In the genomic region with DNA sequence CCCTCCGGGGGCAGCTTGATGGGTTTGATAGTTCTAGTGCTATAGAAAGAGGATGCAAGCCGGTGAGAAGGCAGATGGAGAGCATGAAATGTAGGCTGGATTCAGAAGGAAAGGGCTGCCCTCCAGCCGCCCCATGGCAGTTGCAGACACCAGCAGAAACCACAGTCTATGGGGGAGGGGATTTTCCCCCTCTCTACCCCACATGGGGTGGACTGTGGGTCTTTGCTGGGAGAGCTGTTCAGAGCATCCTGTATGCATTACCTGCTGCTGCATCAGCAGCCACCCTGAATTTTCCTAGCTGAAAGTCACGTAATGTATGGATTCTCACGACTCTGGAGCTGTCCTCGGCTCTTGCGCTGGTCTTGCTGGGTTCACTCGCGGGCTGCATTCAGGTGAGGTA, we compare ENCODE assay signal across 17 cellular contexts. TPM values are rescaled to one million over a fixed set of nuclear protein-coding genes. Genes with fewer than 3 reads are reported as not detected.
DNase-seq lines count a peak whose midpoint lies in the region; ATAC-seq and TF ChIP-seq lines count a peak whose summit lies in the region.
"Had no signal": no experiment of that assay in that cellular context is flagged by ENCODE, and none has a peak within 500 bp of the region (broad histone marks: within the 10 kb centered on the region; RNA-seq: fewer than 3 reads in every experiment).

No MANE protein-coding gene starts in this region.

- H3K4me3 ChIP-seq in Loucy (ENCODE audit: low read length, poor library complexity, severe bottlenecking), result peak overlapping the region; percentile 61
- H3K4me3 ChIP-seq: GM12878, GM23248, PC-9 had no signal

- no peaks in the 10 kb centered on the region for H3K36me3 ChIP-seq in Loucy (ENCODE audit: insufficient read depth, low read length)

- no peak overlapping the region for H3K9ac ChIP-seq in Loucy (ENCODE audit: low read depth, low read length, poor library complexity, severe bottlenecking)
- H3K9ac ChIP-seq: GM23248 had no signal

- no peaks in the 10 kb centered on the region for H3K79me2 ChIP-seq in Loucy (ENCODE audit: insufficient read depth, low read length)

- H3K4me1 ChIP-seq in Loucy (ENCODE audit: insufficient read depth, low read length, poor library complexity, severe bottlenecking), result no peaks in the 10 kb centered on the region

- TF ChIP-seq CTCF in Loucy (conservative IDR thresholded peaks at IDR 0.05; ENCODE audit: low read length), result no peak

- peak overlapping the region; percentile 50 for H3K4me2 ChIP-seq in Loucy (ENCODE audit: low read depth, low read length, poor library complexity, severe bottlenecking)
- H3K4me2 ChIP-seq: PC-9 had no signal

- H3F3A ChIP-seq in Loucy (ENCODE audit: low read depth), result no peaks in the 10 kb centered on the region

- peak overlapping the region; percentile 20 to 54 for H3K4me3 Mint-ChIP-seq in activated T-cell treated with anti-CD3 and anti-CD28 coated beads, Interleukin-2, amount 50 U/mL, for 72 hours
- no peak overlapping the region for H3K4me3 Mint-ChIP-seq in activated T-cell treated with anti-CD3 and anti-CD28 coated beads, Interleukin-2, amount 50 U/mL, for 4 hours
- H3K4me3 Mint-ChIP-seq in central memory CD8-positive, alpha-beta T cell, result peak overlapping the region; percentile 76
- H3K4me3 Mint-ChIP-seq in stimulated activated effector memory CD8-positive, alpha-beta T cell treated with anti-CD3 and anti-CD28 coated beads, Interleukin-12 subunit alpha, Interleukin-12 subunit beta, amount 100 ng/mL, for 72 hours, result peak overlapping the region; percentile 32
- H3K4me3 Mint-ChIP-seq: B cell had no signal

- H3K27ac Mint-ChIP-seq in activated T-cell treated with anti-CD3 and anti-CD28 coated beads, Interleukin-2, amount 50 U/mL, for 72 hours, result no peak overlapping the region
- peak overlapping the region; percentile 80 for H3K27ac Mint-ChIP-seq in central memory CD8-positive, alpha-beta T cell (ENCODE audit: low read depth)
- H3K27ac Mint-ChIP-seq in stimulated activated effector memory CD8-positive, alpha-beta T cell treated with anti-CD3 and anti-CD28 coated beads, Interleukin-12 subunit alpha, Interleukin-12 subunit beta, amount 100 ng/mL, for 72 hours, result peak overlapping the region; percentile 39
- H3K27ac Mint-ChIP-seq: B cell had no signal

- ATAC-seq in activated T-cell treated with anti-CD3 and anti-CD28 coated beads, Interleukin-2, amount 50 U/mL, for 72 hours (replicated peaks in 1 of 2), result peak in 1 of 2 donors; percentile 25
- no peak for ATAC-seq in activated T-cell treated with anti-CD3 and anti-CD28 coated beads, Interleukin-2, amount 50 U/mL, for 4 hours
- no peak for ATAC-seq in central memory CD8-positive, alpha-beta T cell (replicated peaks; ENCODE audit: extremely low read depth, poor library complexity, severe bottlenecking)
- peak; percentile 17 for ATAC-seq in stimulated activated effector memory CD8-positive, alpha-beta T cell treated with anti-CD3 and anti-CD28 coated beads, Interleukin-12 subunit alpha, Interleukin-12 subunit beta, amount 100 ng/mL, for 72 hours
- ATAC-seq in GM21786 (IDR thresholded peaks at IDR 0.05; ENCODE audit: unreplicated experiment), result no peak
- ATAC-seq: GM12878 had no signal

- no peaks in the 10 kb centered on the region for H3K27me3 Mint-ChIP-seq in activated T-cell treated with anti-CD3 and anti-CD28 coated beads, Interleukin-2, amount 50 U/mL, for 72 hours (ENCODE audit: low read depth)
- no peaks in the 10 kb centered on the region for H3K27me3 Mint-ChIP-seq in activated T-cell treated with anti-CD3 and anti-CD28 coated beads, Interleukin-2, amount 50 U/mL, for 4 hours (ENCODE audit: low read depth)
- H3K27me3 Mint-ChIP-seq in central memory CD8-positive, alpha-beta T cell, result no peaks in the 10 kb centered on the region

- no peaks in the 10 kb centered on the region for H3K36me3 Mint-ChIP-seq in activated T-cell treated with anti-CD3 and anti-CD28 coated beads, Interleukin-2, amount 50 U/mL, for 72 hours (ENCODE audit: insufficient read depth in 2 of 2)
- H3K36me3 Mint-ChIP-seq in activated T-cell treated with anti-CD3 and anti-CD28 coated beads, Interleukin-2, amount 50 U/mL, for 4 hours (ENCODE audit: insufficient read depth), result peaks cover 2% of the 10 kb centered on the region
- peaks cover 6% of the 10 kb centered on the region for H3K36me3 Mint-ChIP-seq in central memory CD8-positive, alpha-beta T cell (ENCODE audit: insufficient read depth)
- no peaks in the 10 kb centered on the region for H3K36me3 Mint-ChIP-seq in stimulated activated effector memory CD8-positive, alpha-beta T cell treated with anti-CD3 and anti-CD28 coated beads, Interleukin-12 subunit alpha, Interleukin-12 subunit beta, amount 100 ng/mL, for 72 hours

- H4K20me1 ChIP-seq in Loucy (ENCODE audit: insufficient read depth, low read length, poor library complexity, severe bottlenecking), result no peaks in the 10 kb centered on the region

- H3K9me3 Mint-ChIP-seq in activated T-cell treated with anti-CD3 and anti-CD28 coated beads, Interleukin-2, amount 50 U/mL, for 72 hours, result peaks cover 0 to 5% of the 10 kb centered on the region in 2 donors
- H3K9me3 Mint-ChIP-seq in activated T-cell treated with anti-CD3 and anti-CD28 coated beads, Interleukin-2, amount 50 U/mL, for 4 hours, result peaks cover 15% of the 10 kb centered on the region
- peaks cover 11% of the 10 kb centered on the region for H3K9me3 Mint-ChIP-seq in central memory CD8-positive, alpha-beta T cell
- peaks cover 3% of the 10 kb centered on the region for H3K9me3 Mint-ChIP-seq in stimulated activated effector memory CD8-positive, alpha-beta T cell treated with anti-CD3 and anti-CD28 coated beads, Interleukin-12 subunit alpha, Interleukin-12 subunit beta, amount 100 ng/mL, for 72 hours

- no peaks in the 10 kb centered on the region for H3K27me3 ChIP-seq in Loucy (ENCODE audit: insufficient read depth, low read length, poor library complexity, severe bottlenecking)

- H3K9me2 ChIP-seq in Loucy (replicated peaks; ENCODE audit: low read depth, low read length), result no peaks in the 10 kb centered on the region

- DNase-seq in activated T-cell treated with anti-CD3 and anti-CD28 coated beads, Interleukin-2, amount 50 U/mL, for 72 hours, result no peak
- no peak for DNase-seq in activated T-cell treated with anti-CD3 and anti-CD28 coated beads, Interleukin-2, amount 50 U/mL, for 4 hours
- no peak for DNase-seq in central memory CD8-positive, alpha-beta T cell (ENCODE audit: low spot score in 2 of 2)
- DNase-seq in stimulated activated effector memory CD8-positive, alpha-beta T cell treated with anti-CD3 and anti-CD28 coated beads, Interleukin-12 subunit alpha, Interleukin-12 subunit beta, amount 100 ng/mL, for 72 hours (ENCODE audit: low spot score in 2 of 2), result no peak
- no peak for DNase-seq in NCI-H2196 (lab: John Stamatoyannopoulos, UW; ENCODE audit: unreplicated experiment)
- DNase-seq: DMS153, GM23248, MV-4-11, NCI-H1436, NCI-H345, NCI-H524 treated with DMSO at 0.1 percent for 48 hours, PC-9 had no signal

- H2AFZ ChIP-seq in Loucy (ENCODE audit: low read length), result peak overlapping the region; percentile 70
- H2AFZ ChIP-seq: GM23248, PC-9 had no signal

- no peaks in the 10 kb centered on the region for H3K9me3 ChIP-seq in Loucy (ENCODE audit: insufficient read depth, low read depth, low read length)

- peaks cover 41% of the 10 kb centered on the region for H3K4me1 Mint-ChIP-seq in activated T-cell treated with anti-CD3 and anti-CD28 coated beads, Interleukin-2, amount 50 U/mL, for 72 hours (ENCODE audit: low read depth)
- H3K4me1 Mint-ChIP-seq in activated T-cell treated with anti-CD3 and anti-CD28 coated beads, Interleukin-2, amount 50 U/mL, for 4 hours (ENCODE audit: low read depth), result peaks cover 28% of the 10 kb centered on the region
- H3K4me1 Mint-ChIP-seq in central memory CD8-positive, alpha-beta T cell, result peaks cover 80% of the 10 kb centered on the region
- peaks cover 56% of the 10 kb centered on the region for H3K4me1 Mint-ChIP-seq in stimulated activated effector memory CD8-positive, alpha-beta T cell treated with anti-CD3 and anti-CD28 coated beads, Interleukin-12 subunit alpha, Interleukin-12 subunit beta, amount 100 ng/mL, for 72 hours
- H3K4me1 Mint-ChIP-seq: B cell had no signal

RNA-seq across cellular contexts. Expression of gene CST5, which starts 48.8 kb away (rescaled TPM):
- total RNA-seq in activated T-cell treated with anti-CD3 and anti-CD28 coated beads, Interleukin-2, amount 50 U/mL, for 72 hours, result not detected
- total RNA-seq in activated T-cell treated with anti-CD3 and anti-CD28 coated beads, Interleukin-2, amount 50 U/mL, for 4 hours, result not detected
- total RNA-seq: A172, B cell, GM12878, GM23248 had no signal
